ENCODE assay signal across 13 cellular contexts in genomic region chr9:121902483-121903135, GRCh38.
DNase-seq lines count a peak whose midpoint lies in the region; ATAC-seq, FAIRE-seq and TF ChIP-seq lines count a peak whose summit lies in the region.
"Had no signal": no experiment of that assay in that cellular context is flagged by ENCODE, and none has a peak within 500 bp of the region (broad histone marks: within the 10 kb centered on the region; RNA-seq: fewer than 3 reads in every experiment).

No MANE protein-coding gene starts in this region.

- H4K20me1 ChIP-seq in astrocyte (ENCODE audit: insufficient read depth, low read length) = no peaks in the 10 kb centered on the region

- H3K4me3 ChIP-seq in astrocyte (ENCODE audit: insufficient read depth, low read depth, low read length) = peak overlapping the region; percentile 20
- H3K4me3 ChIP-seq in left ventricle myocardium inferior = no peak overlapping the region

- H3K36me3 ChIP-seq in astrocyte (ENCODE audit: insufficient read depth, low read length) (no peaks in the 10 kb centered on the region), left ventricle myocardium inferior (no peaks in the 10 kb centered on the region)

- no peak for DNase-seq in activated CD8-positive, alpha-beta T cell treated with anti-CD3 and anti-CD28 coated beads for 36 hours
- DNase-seq in activated CD8-positive, alpha-beta T cell treated with anti-CD3 and anti-CD28 coated beads, Interleukin-2, amount 10 ng/mL, durations not matched to agents 7 days and 5 days = no peak
- DNase-seq in astrocyte (ENCODE audit: low read depth) (peak; percentile 100), left ventricle myocardium inferior (no peak), DMS114 treated with DMSO at 0.1 percent for 48 hours (lab: John Stamatoyannopoulos, UW; ENCODE audit: unreplicated experiment) (no peak), type B pancreatic cell (ENCODE audit: extremely low spot score, unreplicated experiment) (no peak)
- no peak for DNase-seq in stimulated activated naive B cell treated with anti-CD40 and anti-IgM and Interleukin-4, amounts not matched to agents 10 μg/mL and 1 μg/mL and 100 μg/mL, for 72 hours
- DNase-seq: ACHN; activated gamma-delta T cell; stimulated activated CD4-positive, alpha-beta T cell treated with anti-CD3 and anti-CD28 coated beads, Interleukin-4, amount 100 ng/mL, for 24 hours had no signal

- ATAC-seq in activated CD8-positive, alpha-beta T cell treated with anti-CD3 and anti-CD28 coated beads for 36 hours = peak; percentile 47
- no peak for ATAC-seq in activated CD8-positive, alpha-beta T cell treated with anti-CD3 and anti-CD28 coated beads, Interleukin-2, amount 10 ng/mL, durations not matched to agents 7 days and 5 days
- peak; percentile 41 to 73 for ATAC-seq in stimulated activated naive B cell treated with anti-CD40 and anti-IgM and Interleukin-4, amounts not matched to agents 10 μg/mL and 1 μg/mL and 100 μg/mL, for 72 hours (replicated peaks)
- no peak for ATAC-seq in HG03039 (IDR thresholded peaks at IDR 0.05; ENCODE audit: unreplicated experiment)

- H3K9me3 ChIP-seq in astrocyte (ENCODE audit: insufficient read depth, low read depth, low read length) = no peaks in the 10 kb centered on the region
- H3K9me3 ChIP-seq in left ventricle myocardium inferior (replicated peaks) = peaks cover 3% of the 10 kb centered on the region

- FAIRE-seq in astrocyte (lab: Jason Lieb, UNC) = peak; percentile 34
- FAIRE-seq: urothelium cell line had no signal

- intact Hi-C loops in activated CD8-positive, alpha-beta T cell treated with anti-CD3 and anti-CD28 coated beads for 36 hours (cut with micrococcal nuclease) = no loop called here
- intact Hi-C loops in left ventricle myocardium inferior (cut with micrococcal nuclease) = no loop called here

- H3K27ac Mint-ChIP-seq in activated CD8-positive, alpha-beta T cell treated with anti-CD3 and anti-CD28 coated beads for 36 hours = no peak overlapping the region
- H3K27ac Mint-ChIP-seq in activated CD8-positive, alpha-beta T cell treated with anti-CD3 and anti-CD28 coated beads, Interleukin-2, amount 10 ng/mL, durations not matched to agents 7 days and 5 days = no peak overlapping the region
- H3K27ac Mint-ChIP-seq in astrocyte (ENCODE audit: unreplicated experiment) = no peak overlapping the region
- no peak overlapping the region for H3K27ac Mint-ChIP-seq in stimulated activated naive B cell treated with anti-CD40 and anti-IgM and Interleukin-4, amounts not matched to agents 10 μg/mL and 1 μg/mL and 100 μg/mL, for 72 hours
- H3K27ac Mint-ChIP-seq in type B pancreatic cell = no peak overlapping the region

- H3K4me2 ChIP-seq in astrocyte (ENCODE audit: low read length) = peak overlapping the region; percentile 73

- H3K4me1 ChIP-seq in astrocyte (ENCODE audit: insufficient read depth, low read length) = peaks cover 16% of the 10 kb centered on the region
- H3K4me1 ChIP-seq in left ventricle myocardium inferior = peaks cover 9% of the 10 kb centered on the region

- peak overlapping the region; percentile 79 for H3K9ac ChIP-seq in astrocyte (ENCODE audit: low read length)

- H3K4me1 Mint-ChIP-seq in activated CD8-positive, alpha-beta T cell treated with anti-CD3 and anti-CD28 coated beads for 36 hours (ENCODE audit: low read depth) = no peaks in the 10 kb centered on the region
- no peaks in the 10 kb centered on the region for H3K4me1 Mint-ChIP-seq in activated CD8-positive, alpha-beta T cell treated with anti-CD3 and anti-CD28 coated beads, Interleukin-2, amount 10 ng/mL, durations not matched to agents 7 days and 5 days (ENCODE audit: low read depth)
- H3K4me1 Mint-ChIP-seq in astrocyte (ENCODE audit: low read depth, unreplicated experiment) (peaks cover 12% of the 10 kb centered on the region), type B pancreatic cell (ENCODE audit: unreplicated experiment) (peaks cover 11% of the 10 kb centered on the region)
- H3K4me1 Mint-ChIP-seq in stimulated activated naive B cell treated with anti-CD40 and anti-IgM and Interleukin-4, amounts not matched to agents 10 μg/mL and 1 μg/mL and 100 μg/mL, for 72 hours = peaks cover 5% of the 10 kb centered on the region in 2 donors

- H3K27me3 Mint-ChIP-seq in activated CD8-positive, alpha-beta T cell treated with anti-CD3 and anti-CD28 coated beads for 36 hours = no peaks in the 10 kb centered on the region
- H3K27me3 Mint-ChIP-seq in activated CD8-positive, alpha-beta T cell treated with anti-CD3 and anti-CD28 coated beads, Interleukin-2, amount 10 ng/mL, durations not matched to agents 7 days and 5 days (ENCODE audit: low read depth) = no peaks in the 10 kb centered on the region
- H3K27me3 Mint-ChIP-seq in astrocyte (ENCODE audit: low read depth, unreplicated experiment) (peaks cover 6% of the 10 kb centered on the region), type B pancreatic cell (no peaks in the 10 kb centered on the region)
- H3K27me3 Mint-ChIP-seq in stimulated activated naive B cell treated with anti-CD40 and anti-IgM and Interleukin-4, amounts not matched to agents 10 μg/mL and 1 μg/mL and 100 μg/mL, for 72 hours = no peaks in the 10 kb centered on the region

- H3K27ac ChIP-seq in astrocyte (ENCODE audit: low read depth, low read length) (peak overlapping the region; percentile 92), left ventricle myocardium inferior (replicated peaks) (peak overlapping the region; percentile 29)
- H3K27ac ChIP-seq: epithelial cell of prostate had no signal

- no peaks in the 10 kb centered on the region for H3K79me2 ChIP-seq in astrocyte (ENCODE audit: insufficient read depth, low read length)

- POLR2A ChIA-PET in activated CD8-positive, alpha-beta T cell treated with anti-CD3 and anti-CD28 coated beads for 36 hours (lab: Charles Lee) = no interaction called here
- POLR2A ChIA-PET in activated CD8-positive, alpha-beta T cell treated with anti-CD3 and anti-CD28 coated beads, Interleukin-2, amount 10 ng/mL, durations not matched to agents 7 days and 5 days (lab: Charles Lee) = no interaction called here

- peaks cover 7% of the 10 kb centered on the region for H3K9me3 Mint-ChIP-seq in activated CD8-positive, alpha-beta T cell treated with anti-CD3 and anti-CD28 coated beads for 36 hours
- H3K9me3 Mint-ChIP-seq in activated CD8-positive, alpha-beta T cell treated with anti-CD3 and anti-CD28 coated beads, Interleukin-2, amount 10 ng/mL, durations not matched to agents 7 days and 5 days (ENCODE audit: insufficient read depth) = peaks cover 6% of the 10 kb centered on the region
- H3K9me3 Mint-ChIP-seq in astrocyte (ENCODE audit: unreplicated experiment) = peaks cover 7% of the 10 kb centered on the region
- peaks cover 8 to 11% of the 10 kb centered on the region in 2 donors for H3K9me3 Mint-ChIP-seq in stimulated activated naive B cell treated with anti-CD40 and anti-IgM and Interleukin-4, amounts not matched to agents 10 μg/mL and 1 μg/mL and 100 μg/mL, for 72 hours
- peaks cover 6% of the 10 kb centered on the region for H3K9me3 Mint-ChIP-seq in type B pancreatic cell

- no peaks in the 10 kb centered on the region for H3K27me3 ChIP-seq in astrocyte (ENCODE audit: insufficient read depth, low read length)
- no peaks in the 10 kb centered on the region for H3K27me3 ChIP-seq in left ventricle myocardium inferior (ENCODE audit: low read depth)

- H2AFZ ChIP-seq in astrocyte (ENCODE audit: low read depth, low read length) = no peak overlapping the region

- no peak overlapping the region for H3K4me3 Mint-ChIP-seq in activated CD8-positive, alpha-beta T cell treated with anti-CD3 and anti-CD28 coated beads for 36 hours
- H3K4me3 Mint-ChIP-seq in activated CD8-positive, alpha-beta T cell treated with anti-CD3 and anti-CD28 coated beads, Interleukin-2, amount 10 ng/mL, durations not matched to agents 7 days and 5 days = no peak overlapping the region
- no peak overlapping the region for H3K4me3 Mint-ChIP-seq in astrocyte (ENCODE audit: unreplicated experiment)
- no peak overlapping the region for H3K4me3 Mint-ChIP-seq in stimulated activated naive B cell treated with anti-CD40 and anti-IgM and Interleukin-4, amounts not matched to agents 10 μg/mL and 1 μg/mL and 100 μg/mL, for 72 hours
- H3K4me3 Mint-ChIP-seq in type B pancreatic cell = no peak overlapping the region

- TF ChIP-seq CTCF in activated CD8-positive, alpha-beta T cell treated with anti-CD3 and anti-CD28 coated beads for 36 hours (IDR thresholded peaks at IDR 0.05) = no peak
- TF ChIP-seq CTCF in astrocyte (IDR thresholded peaks at IDR 0.05; ENCODE audit: insufficient read depth, low read depth, low read length) (no peak), left ventricle myocardium inferior (IDR thresholded peaks at IDR 0.05; ENCODE audit: borderline replicate concordance) (no peak), type B pancreatic cell (conservative IDR thresholded peaks at IDR 0.05) (no peak)

- peaks cover 4% of the 10 kb centered on the region for H3K36me3 Mint-ChIP-seq in activated CD8-positive, alpha-beta T cell treated with anti-CD3 and anti-CD28 coated beads for 36 hours (ENCODE audit: low read depth)
- H3K36me3 Mint-ChIP-seq in activated CD8-positive, alpha-beta T cell treated with anti-CD3 and anti-CD28 coated beads, Interleukin-2, amount 10 ng/mL, durations not matched to agents 7 days and 5 days (ENCODE audit: low read depth) = no peaks in the 10 kb centered on the region
- H3K36me3 Mint-ChIP-seq in astrocyte (ENCODE audit: low read depth, unreplicated experiment) = no peaks in the 10 kb centered on the region
- H3K36me3 Mint-ChIP-seq in stimulated activated naive B cell treated with anti-CD40 and anti-IgM and Interleukin-4, amounts not matched to agents 10 μg/mL and 1 μg/mL and 100 μg/mL, for 72 hours = peaks cover 3 to 7% of the 10 kb centered on the region in 2 donors
- H3K36me3 Mint-ChIP-seq in type B pancreatic cell = no peaks in the 10 kb centered on the region

- CTCF ChIA-PET in activated CD8-positive, alpha-beta T cell treated with anti-CD3 and anti-CD28 coated beads for 36 hours (lab: Charles Lee) = no interaction called here
- CTCF ChIA-PET in activated CD8-positive, alpha-beta T cell treated with anti-CD3 and anti-CD28 coated beads, Interleukin-2, amount 10 ng/mL, durations not matched to agents 7 days and 5 days (lab: Charles Lee) = no interaction called here

Comparison
In these comparisons a context has a peak if more than half of its experiments do, and no peak if none do; other contexts are left out.
1. ATAC-seq: peak in activated CD8-positive, alpha-beta T cell treated with anti-CD3 and anti-CD28 coated beads for 36 hours (single experiment) and stimulated activated naive B cell treated with anti-CD40 and anti-IgM and Interleukin-4, amounts not matched to agents 10 μg/mL and 1 μg/mL and 100 μg/mL, for 72 hours (2 of 2); none in activated CD8-positive, alpha-beta T cell treated with anti-CD3 and anti-CD28 coated beads, Interleukin-2, amount 10 ng/mL, durations not matched to agents 7 days and 5 days (single experiment) and HG03039 (single experiment).